ENCODE assay signal across 9 cellular contexts in genomic region chr14:104793703-104793959, GRCh38. TPM values are rescaled to one million over a fixed set of nuclear protein-coding genes. Genes with fewer than 3 reads are reported as not detected.
DNase-seq lines count a peak whose midpoint lies in the region; ATAC-seq and TF ChIP-seq lines count a peak whose summit lies in the region.
"Had no signal": no experiment of that assay in that cellular context is flagged by ENCODE, and none has a peak within 500 bp of the region (broad histone marks: within the 10 kb centered on the region; RNA-seq: fewer than 3 reads in every experiment).

No MANE protein-coding gene starts in this region.

- H3K4me1 ChIP-seq in GM23248 (ENCODE audit: insufficient read depth) (peaks cover 16% of the 10 kb centered on the region), fibroblast of lung (ENCODE audit: control insufficient read depth, extremely low read depth, insufficient read depth, low read length) (peaks cover 9% of the 10 kb centered on the region)

- DNase-seq in GM23248 (no peak), fibroblast of lung (ENCODE audit: low read depth in 2 of 2) (no peak), skeletal muscle cell (ENCODE audit: low read depth) (no peak), amygdala (lab: John Stamatoyannopoulos, UW) (no peak)
- no peak for DNase-seq in central memory CD4-positive, alpha-beta T cell
- DNase-seq: cerebellar nuclear complex had no signal

- H2AFZ ChIP-seq in GM23248 (no peak overlapping the region), SU-DHL-6 (ENCODE audit: low read depth, low read length, severe bottlenecking) (no peak overlapping the region), fibroblast of lung (ENCODE audit: low read length) (no peak overlapping the region)

- H3K4me3 ChIP-seq in GM23248: peak overlapping the region; percentile 79
- H3K4me3 ChIP-seq in SU-DHL-6 (ENCODE audit: insufficient read depth, low read length, poor library complexity, severe bottlenecking): no peak overlapping the region
- peak overlapping the region in 3 of 4 experiments; percentile 62 to 75 (median 67) for H3K4me3 ChIP-seq in fibroblast of lung (replicated peaks in 1 of 4; ENCODE audit: control extremely low read depth in 1 of 4, insufficient read depth in 1 of 4, low read depth in 3 of 4, low read length in 4 of 4)
- H3K4me3 ChIP-seq in skeletal muscle cell (ENCODE audit: low read depth, low read length): peak overlapping the region; percentile 79

- H3K27ac ChIP-seq in GM23248 (no peak overlapping the region), SU-DHL-6 (ENCODE audit: low read depth, low read length) (no peak overlapping the region), fibroblast of lung (ENCODE audit: insufficient read depth, low read length) (peak overlapping the region; percentile 69)

- H3F3A ChIP-seq in GM23248 (ENCODE audit: insufficient read depth) (peaks cover 7% of the 10 kb centered on the region; the same call in 1 of the 2 replicates), SU-DHL-6 (ENCODE audit: insufficient read depth) (0 out of 2 replicates have a peak, but pooled peaks cover 9% of the 10 kb centered on the region)

- 83 to 93% methylated on average over 1 to 2 of the region's 2 CpGs for WGBS in GM23248 (ENCODE audit: low coverage in 1 of 2, low lambda C conversion rate in 2 of 2, missing lambda C conversion rate in 2 of 2), 2 experiments

- in situ Hi-C loops in GM23248 (cut with MboI): no loop called here

- H3K27me3 ChIP-seq in GM23248 (replicated peaks; ENCODE audit: insufficient read depth) (no peaks in the 10 kb centered on the region), SU-DHL-6 (ENCODE audit: low read length) (no peaks in the 10 kb centered on the region), fibroblast of lung (ENCODE audit: control insufficient read depth, insufficient read depth, low read length) (no peaks in the 10 kb centered on the region)

- H3K36me3 ChIP-seq in GM23248 (ENCODE audit: low read depth): no peaks in the 10 kb centered on the region
- H3K36me3 ChIP-seq in SU-DHL-6 (ENCODE audit: low read length): no peaks in the 10 kb centered on the region
- H3K36me3 ChIP-seq in fibroblast of lung (ENCODE audit: control insufficient read depth, insufficient read depth, low read length): peaks cover 12% of the 10 kb centered on the region

- TF ChIP-seq CTCF in SU-DHL-6 (IDR thresholded peaks at IDR 0.05; ENCODE audit: insufficient read depth, low read length, poor library complexity, severe bottlenecking) (no peak), fibroblast of lung (conservative IDR thresholded peaks at IDR 0.05 in 1 of 2, IDR thresholded peaks at IDR 0.05 in 1 of 2; ENCODE audit: low read depth in 1 of 2, low read length in 2 of 2) (no peak)

- H3K79me2 ChIP-seq in GM23248 (ENCODE audit: insufficient read depth) (peaks cover 62% of the 10 kb centered on the region), SU-DHL-6 (ENCODE audit: insufficient read depth, low read length) (peaks cover 8% of the 10 kb centered on the region; the same call in 1 of the 2 replicates), fibroblast of lung (ENCODE audit: control insufficient read depth, insufficient read depth, low read length) (peaks cover 53% of the 10 kb centered on the region)

- H3K9me2 ChIP-seq in GM23248 (ENCODE audit: insufficient read depth): no peaks in the 10 kb centered on the region
- no peaks in the 10 kb centered on the region for H3K9me2 ChIP-seq in SU-DHL-6 (replicated peaks; ENCODE audit: insufficient read depth, low read length)

- ATAC-seq in GM18517 (IDR thresholded peaks at IDR 0.05; ENCODE audit: unreplicated experiment): no peak
- ATAC-seq in activated CD4-positive, CD25-positive, alpha-beta regulatory T cell treated with anti-CD3 and anti-CD28 coated beads, Interleukin-2, amount 50 U/mL, for 24 hours: no peak

- 0 out of 2 replicates have a peak, but pooled peaks cover 5% of the 10 kb centered on the region for H4K20me1 ChIP-seq in GM23248 (ENCODE audit: insufficient read depth)
- H4K20me1 ChIP-seq in SU-DHL-6 (ENCODE audit: low read depth, low read length): no peaks in the 10 kb centered on the region
- no peaks in the 10 kb centered on the region for H4K20me1 ChIP-seq in fibroblast of lung (ENCODE audit: control insufficient read depth, extremely low read depth, insufficient read depth, low read length)

- no peaks in the 10 kb centered on the region for H3K9me3 ChIP-seq in GM23248 (ENCODE audit: low read depth)
- H3K9me3 ChIP-seq in SU-DHL-6 (ENCODE audit: insufficient read depth, low read length): no peaks in the 10 kb centered on the region
- no peaks in the 10 kb centered on the region for H3K9me3 ChIP-seq in fibroblast of lung (ENCODE audit: control insufficient read depth, insufficient read depth, low read depth, low read length)

- H3K4me2 ChIP-seq in GM23248 (ENCODE audit: unreplicated experiment): peak overlapping the region; percentile 96
- H3K4me2 ChIP-seq in SU-DHL-6 (ENCODE audit: low read depth, low read length, poor library complexity, severe bottlenecking): peak overlapping the region; percentile 88
- peak overlapping the region; percentile 76 for H3K4me2 ChIP-seq in fibroblast of lung (ENCODE audit: extremely low read depth, insufficient read depth, low read length)

- peak overlapping the region; percentile 81; the same call in 1 of the 2 replicates for H3K9ac ChIP-seq in GM23248
- H3K9ac ChIP-seq in SU-DHL-6 (ENCODE audit: low read length): peak overlapping the region; percentile 7; the same call in 1 of the 2 replicates
- H3K9ac ChIP-seq in fibroblast of lung (ENCODE audit: insufficient read depth, low read length): no peak overlapping the region

RNA-seq across cellular contexts. Expression of gene AKT1, which starts 1.9 kb away (rescaled TPM):
- total RNA-seq in GM23248 (2014; rRNA removed; shearing (Covaris generic)): 154 and 164 TPM in 2 replicates
- polyA plus RNA-seq in GM23248 (2016; fragmentation: Nextera tagmentation; extraction: Ambion mirVana): 16.9 and 17.9 TPM in 2 replicates
- total RNA-seq in fibroblast of lung: 127 and 131 TPM in 2 replicates
- 83.2 and 109 TPM in 2 replicates for polyA plus RNA-seq in fibroblast of lung
- 98.5 and 138 TPM in 2 replicates for polyA plus RNA-seq in fibroblast of lung (2012)
- 376 and 400 TPM in 2 replicates for polyA minus RNA-seq in fibroblast of lung (ENCODE audit: low replicate concordance)

RNA-seq across cellular contexts. Expression of gene ZBTB42, which starts 7.3 kb away (rescaled TPM):
- total RNA-seq in GM23248 (2014; rRNA removed; shearing (Covaris generic)): 2.4 and 6.2 TPM in 2 replicates
- polyA plus RNA-seq in GM23248 (2016; fragmentation: Nextera tagmentation; extraction: Ambion mirVana) (0.56 and 0.75 TPM in 2 replicates), fibroblast of lung (0.99 and 1.1 TPM in 2 replicates)
- 2.3 and 2.8 TPM in 2 replicates for total RNA-seq in fibroblast of lung
- polyA plus RNA-seq in fibroblast of lung (2012): 1.7 and 2.1 TPM in 2 replicates
- 2.6 and 4.9 TPM in 2 replicates for polyA minus RNA-seq in fibroblast of lung (ENCODE audit: low replicate concordance)

RNA-seq across cellular contexts. Expression of gene SIVA1, which starts 40.7 kb away (rescaled TPM):
- total RNA-seq in GM23248 (2014; rRNA removed; shearing (Covaris generic)): 148 and 174 TPM in 2 replicates
- 132 and 141 TPM in 2 replicates for polyA plus RNA-seq in GM23248 (2016; fragmentation: Nextera tagmentation; extraction: Ambion mirVana)
- total RNA-seq in fibroblast of lung: 60.6 and 65.1 TPM in 2 replicates
- 26.1 and 37.4 TPM in 2 replicates for polyA plus RNA-seq in fibroblast of lung
- polyA plus RNA-seq in fibroblast of lung (2012): 56.6 and 101 TPM in 2 replicates
- polyA minus RNA-seq in fibroblast of lung (ENCODE audit: low replicate concordance): 10.0 and 10.9 TPM in 2 replicates
